In genomic region chr7:116197355-116197754, GRCh38 we compare ENCODE assay signal across 18 cellular contexts. TPM values are rescaled to one million over a fixed set of nuclear protein-coding genes. Genes with fewer than 3 reads are reported as not detected.
DNase-seq lines count a peak whose midpoint lies in the region; TF ChIP-seq lines count a peak whose summit lies in the region.
"Had no signal": no experiment of that assay in that cellular context is flagged by ENCODE, and none has a peak within 500 bp of the region (broad histone marks: within the 10 kb centered on the region; RNA-seq: fewer than 3 reads in every experiment).

No MANE protein-coding gene starts in this region.

- no peaks in the 10 kb centered on the region for H3K9me2 ChIP-seq in hepatocyte (replicated peaks; ENCODE audit: insufficient read depth)

- H3K27ac Mint-ChIP-seq in nephron progenitor cell: no peak overlapping the region
- H3K27ac Mint-ChIP-seq: CD4-positive, alpha-beta T cell; H9 had no signal

- no peaks in the 10 kb centered on the region for H3K9me3 Mint-ChIP-seq in nephron progenitor cell
- H3K9me3 Mint-ChIP-seq: CD4-positive, alpha-beta T cell; H9 had no signal

- H3K4me3 Mint-ChIP-seq in nephron progenitor cell: no peak overlapping the region
- H3K4me3 Mint-ChIP-seq: CD4-positive, alpha-beta T cell; H9 had no signal

- CTCF ChIA-PET in BJ (lab: Yijun Ruan, JAX): interaction anchor here (0.6 to 2.2 kb wide), 3 partner anchors 13 to 1203 kb away, joined by 3 to 7 read pairs (median 3); partner anchors contain the start of gene TES

- H3K9me3 ChIP-seq in hepatocyte (ENCODE audit: low read depth) (no peaks in the 10 kb centered on the region), ovary (no peaks in the 10 kb centered on the region)
- H3K9me3 ChIP-seq: A549, SJSA1 had no signal

- intact Hi-C loops in ovary (cut with DNase I): no loop called here

- WGBS in hepatocyte (ENCODE audit: low lambda C conversion rate, missing lambda C conversion rate): 85% methylated on average over 3 of the region's 3 CpGs
- 92 to 95% (median 93%) methylated on average over 3 of the region's 3 CpGs for WGBS in ovary, 3 donors

- no peak overlapping the region for H3K4me3 ChIP-seq in BJ (ENCODE audit: low read depth, low read length)
- no peak overlapping the region for H3K4me3 ChIP-seq in HFF-Myc (replicated peaks; ENCODE audit: low read depth, low read length)
- no peak overlapping the region for H3K4me3 ChIP-seq in brain microvascular endothelial cell (ENCODE audit: low read depth, low read length)
- no peak overlapping the region for H3K4me3 ChIP-seq in hepatocyte
- no peak overlapping the region for H3K4me3 ChIP-seq in ovary
- H3K4me3 ChIP-seq: A549, PC-9, SJSA1 had no signal

- POLR2A ChIA-PET in BJ (lab: Charles Lee): interaction anchor here (0.5 kb wide), 1 partner anchor 32 kb away, joined by 3 read pairs; no protein-coding TSS in a partner anchor

- TF ChIP-seq CTCF in BJ (IDR thresholded peaks at IDR 0.05; ENCODE audit: insufficient read depth, low read depth, low read length) (no peak), HFF-Myc (IDR thresholded peaks at IDR 0.05; ENCODE audit: low read depth, low read length, missing control alignments) (no peak), brain microvascular endothelial cell (IDR thresholded peaks at IDR 0.05; ENCODE audit: low read depth, low read length, missing control alignments) (no peak), hepatocyte (IDR thresholded peaks at IDR 0.05; ENCODE audit: poor library complexity) (no peak), ovary (IDR thresholded peaks at IDR 0.05) (no peak), nephron progenitor cell (IDR thresholded peaks at IDR 0.05) (no peak)

- no peak for TF ChIP-seq POLR2A in ovary (IDR thresholded peaks at IDR 0.05)

- TF ChIP-seq EP300 in ovary (IDR thresholded peaks at IDR 0.05): no peak

- no peaks in the 10 kb centered on the region for H3K4me1 Mint-ChIP-seq in nephron progenitor cell
- H3K4me1 Mint-ChIP-seq: H9 had no signal

- H2AFZ ChIP-seq in hepatocyte: no peak overlapping the region
- H2AFZ ChIP-seq: PC-9 had no signal

- H3K4me1 ChIP-seq in hepatocyte (ENCODE audit: insufficient read depth): no peaks in the 10 kb centered on the region
- H3K4me1 ChIP-seq in ovary (ENCODE audit: insufficient read depth): no peaks in the 10 kb centered on the region

- in situ Hi-C loops in brain microvascular endothelial cell (cut with HindIII; ENCODE audit: low pct_ligation_motif_present, low sequenced_read_pairs): no loop called here

- H3K36me3 Mint-ChIP-seq in nephron progenitor cell (ENCODE audit: low read depth): no peaks in the 10 kb centered on the region

- H3K36me3 ChIP-seq in BJ (ENCODE audit: control insufficient read depth, insufficient read depth, low read length): no peaks in the 10 kb centered on the region
- no peaks in the 10 kb centered on the region for H3K36me3 ChIP-seq in brain microvascular endothelial cell (replicated peaks)
- no peaks in the 10 kb centered on the region for H3K36me3 ChIP-seq in hepatocyte (replicated peaks; ENCODE audit: insufficient read depth, low read depth)
- no peaks in the 10 kb centered on the region for H3K36me3 ChIP-seq in ovary
- H3K36me3 ChIP-seq: SJSA1 had no signal

- no peaks in the 10 kb centered on the region for H3K79me2 ChIP-seq in hepatocyte

- no peak overlapping the region for H3K4me2 ChIP-seq in hepatocyte
- H3K4me2 ChIP-seq: A549, PC-9 had no signal

- no peaks in the 10 kb centered on the region for H4K20me1 ChIP-seq in hepatocyte (ENCODE audit: insufficient read depth, poor library complexity, severe bottlenecking)

- H3K27ac ChIP-seq in brain microvascular endothelial cell: no peak overlapping the region
- no peak overlapping the region for H3K27ac ChIP-seq in hepatocyte
- no peak overlapping the region for H3K27ac ChIP-seq in ovary
- H3K27ac ChIP-seq: A549, PC-9, SJSA1 had no signal

- peaks cover 13% of the 10 kb centered on the region for H3K27me3 Mint-ChIP-seq in nephron progenitor cell (ENCODE audit: low read depth, poor library complexity)
- H3K27me3 Mint-ChIP-seq: CD4-positive, alpha-beta T cell had no signal

- DNase-seq in BJ (ENCODE audit: low read depth) (peak; percentile 61), HFF-Myc (ENCODE audit: extremely low read depth, low read depth) (peak; percentile 87), brain microvascular endothelial cell (peak; percentile 59), hepatocyte (ENCODE audit: low spot score) (peak; percentile 13), ovary (no peak), occipital lobe (lab: John Stamatoyannopoulos, UW) (no peak), amniotic stem cell (lab: John Stamatoyannopoulos, UW) (no peak), nephron progenitor cell (no peak)
- DNase-seq: CD4-positive, alpha-beta T cell; H9; NCI-H1048; NCI-H1436 treated with DMSO at 0.1 percent for 48 hours; NCI-H2029 treated with DMSO at 0.1 percent for 48 hours; NCI-H510A treated with DMSO at 0.1 percent for 48 hours; PC-9; SW 1271 had no signal

- H3K27me3 ChIP-seq in BJ (ENCODE audit: control insufficient read depth, insufficient read depth, low read length) (no peaks in the 10 kb centered on the region), brain microvascular endothelial cell (replicated peaks) (no peaks in the 10 kb centered on the region), hepatocyte (no peaks in the 10 kb centered on the region), ovary (no peaks in the 10 kb centered on the region)
- H3K27me3 ChIP-seq: SJSA1 had no signal

RNA-seq across cellular contexts. Expression of gene TES, which starts 13.0 kb away (rescaled TPM):
- polyA plus RNA-seq in BJ (2011; rRNA removed): 93.2 and 108 TPM in 2 replicates
- polyA minus RNA-seq in BJ (2011; rRNA and poly(A)+ RNA removed): 44.0 and 58.5 TPM in 2 replicates
- total RNA-seq in hepatocyte: 122 and 129 TPM in 2 replicates
- 75.2 and 83.2 TPM in 2 replicates for polyA plus RNA-seq in hepatocyte
- 10 to 100 TPM in 4 of 7 donors, 1 to 10 TPM in 3; 6.0 to 52.3 (median 11.0) TPM for total RNA-seq in ovary
- 10 to 100 TPM; 11.1 to 65.0 TPM for polyA plus RNA-seq in ovary
- 13.4 TPM for total RNA-seq in occipital lobe

Comparison
In these comparisons a context has a peak if more than half of its experiments do, and no peak if none do; other contexts are left out.
1. DNase-seq: peak in BJ (single experiment), HFF-Myc (single experiment), brain microvascular endothelial cell (single experiment) and hepatocyte (single experiment); none in ovary (0 of 5), occipital lobe (single experiment), amniotic stem cell (single experiment) and nephron progenitor cell (single experiment).